ENCODE assay signal across 25 cellular contexts in genomic region chr2:173553589-173553988, GRCh38.
DNase-seq lines count a peak whose midpoint lies in the region; ATAC-seq, FAIRE-seq and TF ChIP-seq lines count a peak whose summit lies in the region.
"Had no signal": no experiment of that assay in that cellular context is flagged by ENCODE, and none has a peak within 500 bp of the region (broad histone marks: within the 10 kb centered on the region; RNA-seq: fewer than 3 reads in every experiment).

No MANE protein-coding gene starts in this region.

- H3K27ac ChIP-seq in fibroblast of lung (ENCODE audit: insufficient read depth, low read length) (no peak overlapping the region), rectal smooth muscle tissue (ENCODE audit: low read depth, low read length) (no peak overlapping the region)
- H3K27ac ChIP-seq: HL-60, lower lobe of right lung, right atrium auricular region had no signal

- peaks cover 21% of the 10 kb centered on the region for H3K27me3 Mint-ChIP-seq in activated CD8-positive, alpha-beta T cell treated with anti-CD3 and anti-CD28 coated beads for 36 hours

- POLR2A ChIA-PET in activated CD8-positive, alpha-beta T cell treated with anti-CD3 and anti-CD28 coated beads for 36 hours (lab: Charles Lee), result no interaction called here

- no peaks in the 10 kb centered on the region for H3K4me1 Mint-ChIP-seq in activated CD8-positive, alpha-beta T cell treated with anti-CD3 and anti-CD28 coated beads for 36 hours (ENCODE audit: low read depth)
- H3K4me1 Mint-ChIP-seq: B cell had no signal

- H3K9me3 ChIP-seq in fibroblast of lung (ENCODE audit: control insufficient read depth, insufficient read depth, low read depth, low read length), result no peaks in the 10 kb centered on the region
- H3K9me3 ChIP-seq: lower lobe of right lung, right atrium auricular region had no signal

- H3K4me3 Mint-ChIP-seq in activated CD8-positive, alpha-beta T cell treated with anti-CD3 and anti-CD28 coated beads for 36 hours, result no peak overlapping the region
- H3K4me3 Mint-ChIP-seq: B cell, H9 had no signal

- intact Hi-C loops in activated CD8-positive, alpha-beta T cell treated with anti-CD3 and anti-CD28 coated beads for 36 hours (cut with micrococcal nuclease), result no loop called here

- no peaks in the 10 kb centered on the region for H3K9me3 Mint-ChIP-seq in activated CD8-positive, alpha-beta T cell treated with anti-CD3 and anti-CD28 coated beads for 36 hours

- no peak overlapping the region for H3K4me2 ChIP-seq in fibroblast of lung (ENCODE audit: extremely low read depth, insufficient read depth, low read length)

- no peak overlapping the region for H3K4me3 ChIP-seq in fibroblast of lung (replicated peaks in 1 of 4; ENCODE audit: control extremely low read depth in 1 of 4, insufficient read depth in 1 of 4, low read depth in 3 of 4, low read length in 4 of 4)
- peak overlapping the region; percentile 21 for H3K4me3 ChIP-seq in rectal smooth muscle tissue (ENCODE audit: low read length)
- H3K4me3 ChIP-seq: lower lobe of right lung, right atrium auricular region had no signal

- no peaks in the 10 kb centered on the region for H3K79me2 ChIP-seq in fibroblast of lung (ENCODE audit: control insufficient read depth, insufficient read depth, low read length)

- H3K9ac ChIP-seq in fibroblast of lung (ENCODE audit: insufficient read depth, low read length), result no peak overlapping the region
- H3K9ac ChIP-seq in rectal smooth muscle tissue (ENCODE audit: low read length), result no peak overlapping the region

- H3K27me3 ChIP-seq in fibroblast of lung (ENCODE audit: control insufficient read depth, insufficient read depth, low read length) (peaks cover 13% of the 10 kb centered on the region), rectal smooth muscle tissue (ENCODE audit: control insufficient read depth, insufficient read depth, low read length) (no peaks in the 10 kb centered on the region)
- H3K27me3 ChIP-seq: right atrium auricular region had no signal

- H3K4me1 ChIP-seq in fibroblast of lung (ENCODE audit: control insufficient read depth, extremely low read depth, insufficient read depth, low read length), result no peaks in the 10 kb centered on the region
- no peaks in the 10 kb centered on the region for H3K4me1 ChIP-seq in rectal smooth muscle tissue (ENCODE audit: control insufficient read depth, insufficient read depth, low read length)
- H3K4me1 ChIP-seq: lower lobe of right lung, right atrium auricular region had no signal

- no peak overlapping the region for H2AFZ ChIP-seq in fibroblast of lung (ENCODE audit: low read length)

- H3K36me3 ChIP-seq in fibroblast of lung (ENCODE audit: control insufficient read depth, insufficient read depth, low read length) (no peaks in the 10 kb centered on the region), rectal smooth muscle tissue (ENCODE audit: control insufficient read depth, insufficient read depth, low read length) (no peaks in the 10 kb centered on the region)
- H3K36me3 ChIP-seq: lower lobe of right lung, right atrium auricular region had no signal

- no peak for FAIRE-seq in GM12891 (lab: Jason Lieb, UNC)
- FAIRE-seq: RCC 7860 had no signal

- H3K27ac Mint-ChIP-seq in activated CD8-positive, alpha-beta T cell treated with anti-CD3 and anti-CD28 coated beads for 36 hours, result no peak overlapping the region
- H3K27ac Mint-ChIP-seq: B cell, H9 had no signal

- H4K20me1 ChIP-seq in fibroblast of lung (ENCODE audit: control insufficient read depth, extremely low read depth, insufficient read depth, low read length), result no peaks in the 10 kb centered on the region

- TF ChIP-seq CTCF in fibroblast of lung (conservative IDR thresholded peaks at IDR 0.05 in 1 of 2, IDR thresholded peaks at IDR 0.05 in 1 of 2; ENCODE audit: low read depth in 1 of 2, low read length in 2 of 2), result no peak
- TF ChIP-seq CTCF in activated CD8-positive, alpha-beta T cell treated with anti-CD3 and anti-CD28 coated beads for 36 hours (IDR thresholded peaks at IDR 0.05), result no peak

- DNase-seq in Daoy (ENCODE audit: low read depth) (peak; percentile 13), M059J (ENCODE audit: low read depth) (peak; percentile 32), fibroblast of lung (ENCODE audit: low read depth in 2 of 2) (peak; percentile 16 to 52), GM12891 (ENCODE audit: insufficient read length, low spot score) (no peak), NCI-H510A treated with DMSO at 0.1 percent for 48 hours (lab: John Stamatoyannopoulos, UW) (no peak)
- DNase-seq in activated CD8-positive, alpha-beta T cell treated with anti-CD3 and anti-CD28 coated beads for 36 hours, result no peak
- DNase-seq in activated CD4-positive, CD25-positive, alpha-beta regulatory T cell (lab: John Stamatoyannopoulos, UW), result no peak
- DNase-seq: activated CD4-positive, alpha-beta T cell treated with anti-CD3 and anti-CD28 coated beads for 48 hours; amygdala; central memory CD4-positive, alpha-beta T cell; erythroblast; GF-D8; H9; head of caudate nucleus; lower lobe of right lung; NCI-H187 treated with DMSO at 0.1 percent for 48 hours; NCI-H446 treated with DMSO at 0.1 percent for 48 hours; NK-92 treated with Interleukin-12 subunit alpha and Interleukin-12 subunit beta, amount 100 ng/mL, for 24 hours; occipital lobe; stimulated activated CD4-positive, alpha-beta T cell treated with anti-CD3 and anti-CD28 coated beads, Interleukin-15, amount 100 ng/mL, for 24 hours had no signal

- no peak for ATAC-seq in activated CD8-positive, alpha-beta T cell treated with anti-CD3 and anti-CD28 coated beads for 36 hours
- ATAC-seq: lower lobe of right lung had no signal

- H3K36me3 Mint-ChIP-seq in activated CD8-positive, alpha-beta T cell treated with anti-CD3 and anti-CD28 coated beads for 36 hours (ENCODE audit: low read depth), result no peaks in the 10 kb centered on the region

- CTCF ChIA-PET in activated CD8-positive, alpha-beta T cell treated with anti-CD3 and anti-CD28 coated beads for 36 hours (lab: Charles Lee), result no interaction called here

- TF ChIP-seq POLR2A in GM12891 (IDR thresholded peaks at IDR 0.05; ENCODE audit: low read depth, low read length), result no peak

TF ChIP-seq in GM12891, 5 proteins besides CTCF, POLR2A, EP300 and RAD21:
- TF ChIP-seq TAF1 (IDR thresholded peaks at IDR 0.05; ENCODE audit: low read depth, low read length) (no peak), PAX5 (IDR thresholded peaks at IDR 0.05; ENCODE audit: insufficient read depth, low read length, severe bottlenecking) (no peak), POLR2AphosphoS5 (IDR thresholded peaks at IDR 0.05; ENCODE audit: low read depth, low read length) (no peak)

Comparison
In these comparisons a context has a peak if more than half of its experiments do, and no peak if none do; other contexts are left out.
1. DNase-seq: peak in Daoy (single experiment), M059J (single experiment) and fibroblast of lung (2 of 2); none in activated CD8-positive, alpha-beta T cell treated with anti-CD3 and anti-CD28 coated beads for 36 hours (single experiment), GM12891 (single experiment), NCI-H510A treated with DMSO at 0.1 percent for 48 hours (single experiment) and activated CD4-positive, CD25-positive, alpha-beta regulatory T cell (0 of 4).